Comparison of ENCODE assay signal across 8 cellular contexts in the genomic region with DNA sequence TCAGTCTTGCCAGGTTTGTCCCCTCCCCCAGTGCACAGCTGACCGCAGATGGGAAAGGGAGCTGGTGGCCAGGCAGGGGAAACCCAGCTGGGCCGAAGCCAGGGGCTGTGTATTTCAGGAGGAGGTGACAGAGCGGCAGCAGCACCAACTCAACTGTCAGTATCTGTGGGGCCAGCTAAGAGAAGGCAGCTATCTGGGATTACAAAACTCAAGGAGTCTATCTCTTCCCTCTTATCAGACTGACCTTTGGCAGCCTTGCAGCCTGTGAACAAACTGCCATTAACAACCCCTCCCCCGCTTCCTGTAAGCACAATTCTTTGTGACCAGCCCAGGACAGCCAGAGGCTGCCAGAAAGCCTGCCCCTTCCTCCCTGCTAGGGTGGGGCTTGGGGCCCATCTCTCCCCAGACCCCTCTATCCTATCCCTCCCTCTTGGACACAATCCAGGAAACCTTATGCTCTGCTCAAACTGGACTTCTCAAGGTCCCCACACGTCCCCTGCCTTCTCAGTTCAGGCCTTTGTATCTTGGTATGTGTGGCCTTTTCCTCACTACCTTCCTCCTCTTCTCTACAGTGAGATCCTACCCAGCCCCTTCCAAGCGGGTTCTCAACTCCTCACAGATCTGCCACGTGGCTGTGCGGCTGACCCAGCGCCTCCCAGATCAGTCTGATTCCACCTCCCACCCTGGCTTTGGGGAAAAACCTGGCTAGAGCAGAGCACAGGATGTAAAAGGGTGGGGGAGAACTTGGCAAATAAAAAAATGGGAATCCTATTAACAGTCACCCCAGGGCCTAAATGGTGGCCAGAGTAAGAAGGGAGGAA. TPM values are rescaled to one million over a fixed set of nuclear protein-coding genes. Genes with fewer than 3 reads are reported as not detected.
DNase-seq lines count a peak whose midpoint lies in the region; TF ChIP-seq lines count a peak whose summit lies in the region.

No MANE protein-coding gene starts in this region.

- no peak for TF ChIP-seq CTCF in MCF 10A (IDR thresholded peaks at IDR 0.05; ENCODE audit: unreplicated experiment)

- H3K9me3 Mint-ChIP-seq in MCF 10A (ENCODE audit: unreplicated experiment): no peaks in the 10 kb centered on the region
- H3K9me3 Mint-ChIP-seq in immature natural killer cell: no peaks in the 10 kb centered on the region

- POLR2A ChIA-PET in MCF 10A (lab: Yijun Ruan, JAX): interaction anchor here (1.0 to 1.2 kb wide), 3 partner anchors 11 to 82 kb away, joined by 3 to 4 read pairs (median 3); a partner anchor contains a TSS

- BruUV-seq in MCF 10A (replicated peaks; lab: Mats Ljungman, UMichigan): no TSS peak

- H3K36me3 Mint-ChIP-seq in MCF 10A (ENCODE audit: insufficient read depth, unreplicated experiment): peaks cover 14% of the 10 kb centered on the region
- H3K36me3 Mint-ChIP-seq in immature natural killer cell: no peaks in the 10 kb centered on the region

- in situ Hi-C loops in SK-MEL-5 (cut with HindIII; ENCODE audit: low pct_unique_long_range_greater_than_20kb, low sequenced_read_pairs): no loop called here

- peak overlapping the region in 20 of 21 experiments; percentile 18 to 88 (median 76) for H3K27ac ChIP-seq in skin epidermis

- peak overlapping the region; percentile 75 for H3K27ac Mint-ChIP-seq in MCF 10A (ENCODE audit: low read depth, unreplicated experiment)
- peak overlapping the region; percentile 84 to 96 (median 90) for H3K27ac Mint-ChIP-seq in immature natural killer cell

- H3K4me3 ChIP-seq in skin epidermis: no peak overlapping the region

- H3K4me3 Mint-ChIP-seq in MCF 10A (ENCODE audit: unreplicated experiment) (peak overlapping the region; percentile 8), immature natural killer cell (peak overlapping the region; percentile 64 to 84 (median 80))

- H3K4me1 Mint-ChIP-seq in MCF 10A (ENCODE audit: insufficient read depth, unreplicated experiment) (peaks cover 31% of the 10 kb centered on the region), immature natural killer cell (peaks cover 59% of the 10 kb centered on the region in 2 donors)

- CTCF ChIA-PET in MCF 10A (lab: Yijun Ruan, JAX): interaction anchor here (0.5 kb wide), 1 partner anchor 39 kb away, joined by 4 read pairs; no protein-coding TSS in a partner anchor

- no peaks in the 10 kb centered on the region for H3K27me3 Mint-ChIP-seq in MCF 10A (ENCODE audit: insufficient read depth, unreplicated experiment)
- H3K27me3 Mint-ChIP-seq in immature natural killer cell (ENCODE audit: low read depth in 3 of 3): peaks cover 0 to 2% (median 1%) of the 10 kb centered on the region in 3 donors

- intact Hi-C loops in MCF 10A (cut with micrococcal nuclease): loop anchor here (1.0 kb wide), 1 partner anchor 24 kb away; no protein-coding TSS in a partner anchor

- DNase-seq in activated effector memory CD4-positive, alpha-beta T cell treated with anti-CD3 and anti-CD28 coated beads, Interleukin-2, amount 50 U/mL, for 16 hours: peak; percentile 81
- no peak for DNase-seq in activated effector memory CD4-positive, alpha-beta T cell treated with Interleukin-2 at 50 U/mL for 16 hours
- DNase-seq in HT1080 (ENCODE audit: low read depth) (peak; percentile 95), SK-MEL-5 (ENCODE audit: low read depth, low spot score) (peak; percentile 78), MCF 10A (ENCODE audit: unreplicated experiment) (peak; percentile 92), immature natural killer cell (peak; percentile 39 to 61 (median 42)), DMS79 (lab: John Stamatoyannopoulos, UW) (no peak)

RNA-seq across cellular contexts. Expression of a gene that starts 10.5 kb away (rescaled TPM):
- total RNA-seq in HT1080 (2014; rRNA removed; shearing (Covaris generic)): 27.9 and 38.1 TPM in 2 replicates
- polyA plus RNA-seq in HT1080 (2015; cell fraction: cytosol; rRNA removed): 16.8 and 17.1 TPM in 2 replicates
- polyA plus RNA-seq in HT1080 (2015; cell fraction: nucleus; rRNA removed): 13.4 and 17.3 TPM in 2 replicates
- total RNA-seq in SK-MEL-5 (2014; rRNA removed; shearing (Covaris generic)): 13.7 and 18.5 TPM in 2 replicates
- 30.4 and 30.5 TPM in 2 replicates for polyA plus RNA-seq in SK-MEL-5 (2015; cell fraction: cytosol; rRNA removed)
- 8.6 and 9.6 TPM in 2 replicates for polyA plus RNA-seq in SK-MEL-5 (2015; cell fraction: nucleus; rRNA removed)
- 7.7 and 10.3 TPM in 2 replicates for total RNA-seq in MCF 10A (2022)
- 10 to 100 TPM; 11.1 to 20.7 (median 17.4) TPM for polyA plus RNA-seq in immature natural killer cell

RNA-seq across cellular contexts. Expression of a gene that starts 26.0 kb away (rescaled TPM):
- total RNA-seq in HT1080 (2014; rRNA removed; shearing (Covaris generic)): 3.9 and 4.9 TPM in 2 replicates
- 2.7 and 3.1 TPM in 2 replicates for polyA plus RNA-seq in HT1080 (2015; cell fraction: cytosol; rRNA removed)
- 21.0 and 24.1 TPM in 2 replicates for polyA plus RNA-seq in HT1080 (2015; cell fraction: nucleus; rRNA removed)
- total RNA-seq in SK-MEL-5 (2014; rRNA removed; shearing (Covaris generic)): 8.4 and 10.5 TPM in 2 replicates
- polyA plus RNA-seq in SK-MEL-5 (2015; cell fraction: cytosol; rRNA removed): 8.9 and 9.6 TPM in 2 replicates
- 53.8 and 63.2 TPM in 2 replicates for polyA plus RNA-seq in SK-MEL-5 (2015; cell fraction: nucleus; rRNA removed)
- 13.7 and 19.0 TPM in 2 replicates for total RNA-seq in MCF 10A (2022)
- polyA plus RNA-seq in immature natural killer cell: 10 to 100 TPM in 2 of 3 donors, 1 to 10 TPM in 1; 6.7 to 11.9 (median 10.5) TPM

Comparison
In these comparisons a context has a peak if more than half of its experiments do, and no peak if none do; other contexts are left out.
1. DNase-seq: peak in activated effector memory CD4-positive, alpha-beta T cell treated with anti-CD3 and anti-CD28 coated beads, Interleukin-2, amount 50 U/mL, for 16 hours (single experiment), HT1080 (single experiment), SK-MEL-5 (single experiment), MCF 10A (single experiment) and immature natural killer cell (3 of 3); none in activated effector memory CD4-positive, alpha-beta T cell treated with Interleukin-2 at 50 U/mL for 16 hours (single experiment) and DMS79 (single experiment).